8 cellular contexts compared by ENCODE assay signal in genomic region chrX:49071877-49072711, GRCh38. TPM values are rescaled to one million over a fixed set of nuclear protein-coding genes. Genes with fewer than 3 reads are reported as not detected.
DNase-seq lines count a peak whose midpoint lies in the region; ATAC-seq and TF ChIP-seq lines count a peak whose summit lies in the region.

No MANE protein-coding gene starts in this region.

- peaks cover 26% of the 10 kb centered on the region for H3K36me3 Mint-ChIP-seq in CD8-positive, alpha-beta T cell

- H3K9ac ChIP-seq in liver (ENCODE audit: low read depth in 1 of 2, low read length in 2 of 2), result no peak overlapping the region

- no peak overlapping the region for H3K27ac ChIP-seq in liver (ENCODE audit: low read depth in 1 of 2, low read length in 2 of 2)
- no peak overlapping the region for H3K27ac ChIP-seq in CD8-positive, alpha-beta T cell (ENCODE audit: low read depth, low read length)

- no peak for TF ChIP-seq CTCF in liver (IDR thresholded peaks at IDR 0.05; ENCODE audit: low read depth, low read length, missing input control)
- TF ChIP-seq CTCF in CD8-positive, alpha-beta T cell (IDR thresholded peaks at IDR 0.05), result no peak

- peaks cover 3 to 13% (median 5%) of the 10 kb centered on the region in 4 donors for H3K36me3 ChIP-seq in liver (ENCODE audit: control insufficient read depth in 4 of 4, insufficient read depth in 3 of 4, low read depth in 1 of 4, low read length in 3 of 4)
- no peaks in the 10 kb centered on the region for H3K36me3 ChIP-seq in CD8-positive, alpha-beta T cell (ENCODE audit: insufficient read depth, low read length)

- H3K4me1 ChIP-seq in liver (ENCODE audit: control insufficient read depth in 4 of 4, insufficient read depth in 4 of 4, low read length in 3 of 4), result peaks cover 3 to 17% (median 8%) of the 10 kb centered on the region in 4 donors
- peaks cover 13% of the 10 kb centered on the region for H3K4me1 ChIP-seq in CD8-positive, alpha-beta T cell (ENCODE audit: insufficient read depth, low read length)

- H3K9me3 Mint-ChIP-seq in CD8-positive, alpha-beta T cell, result no peaks in the 10 kb centered on the region

- ATAC-seq in GM21515 (IDR thresholded peaks at IDR 0.05; ENCODE audit: unreplicated experiment), result no peak
- no peak for ATAC-seq in CD8-positive, alpha-beta T cell

- POLR2A ChIA-PET in CD8-positive, alpha-beta T cell (lab: Charles Lee), result no interaction called here

- H3K27ac Mint-ChIP-seq in CD8-positive, alpha-beta T cell, result no peak overlapping the region

- WGBS in liver, result 27% methylated on average over 63 of the region's 63 CpGs

- CTCF ChIA-PET in CD8-positive, alpha-beta T cell (lab: Charles Lee), result no interaction called here

- peaks cover 13% of the 10 kb centered on the region for H3K4me1 Mint-ChIP-seq in CD8-positive, alpha-beta T cell (ENCODE audit: low read depth)

- no peaks in the 10 kb centered on the region for H3K27me3 Mint-ChIP-seq in CD8-positive, alpha-beta T cell (ENCODE audit: low read depth)

- intact Hi-C loops in CD8-positive, alpha-beta T cell (cut with DNase I, micrococcal nuclease), result loop anchor here in 1 of 2 experiments (10.0 kb wide), 1 partner anchor 177 kb away; the partner anchor contains the start of genes PQBP1 and TIMM17B

- no peaks in the 10 kb centered on the region for H3K27me3 ChIP-seq in liver (ENCODE audit: control insufficient read depth in 4 of 4, insufficient read depth in 4 of 4, low read length in 3 of 4)
- H3K27me3 ChIP-seq in CD8-positive, alpha-beta T cell (ENCODE audit: insufficient read depth, low read length), result no peaks in the 10 kb centered on the region

- peak; percentile 20 for DNase-seq in NCI-H1105 (lab: John Stamatoyannopoulos, UW)
- peak; percentile 20 for DNase-seq in dermis blood vessel endothelial cell
- DNase-seq in superior temporal gyrus (ENCODE audit: extremely low spot score), result peak; percentile 51
- no peak for DNase-seq in germinal center (ENCODE audit: low spot score)
- DNase-seq in H4 (ENCODE audit: low spot score), result no peak
- DNase-seq in CD8-positive, alpha-beta T cell, result no peak

- peak overlapping the region in 2 of 3 donors; percentile 8 to 20 for H3K4me3 ChIP-seq in liver (ENCODE audit: low read depth in 1 of 3, low read length in 3 of 3)
- H3K4me3 ChIP-seq in CD8-positive, alpha-beta T cell (ENCODE audit: low read depth, low read length), result no peak overlapping the region

- no peak overlapping the region for H3K4me3 Mint-ChIP-seq in CD8-positive, alpha-beta T cell

- H3K9me3 ChIP-seq in liver (ENCODE audit: control insufficient read depth in 4 of 4, low read length in 3 of 4), result no peaks in the 10 kb centered on the region
- no peaks in the 10 kb centered on the region for H3K9me3 ChIP-seq in CD8-positive, alpha-beta T cell (ENCODE audit: low read length)

- TF ChIP-seq RAD21 in liver (IDR thresholded peaks at IDR 0.05), result no peak

TF ChIP-seq in liver, 16 proteins besides CTCF, POLR2A, EP300 and RAD21:
- no peak for TF ChIP-seq EGR1 (IDR thresholded peaks at IDR 0.05; ENCODE audit: low read depth in 2 of 2)
- no peak for TF ChIP-seq HNF4A (conservative IDR thresholded peaks at IDR 0.05)
- TF ChIP-seq HNF4G (IDR thresholded peaks at IDR 0.05), result no peak
- TF ChIP-seq NR2F2 (IDR thresholded peaks at IDR 0.05), result no peak
- no peak for TF ChIP-seq FOXA2 (IDR thresholded peaks at IDR 0.05)
- TF ChIP-seq TAF1 (conservative IDR thresholded peaks at IDR 0.05), result no peak
- no peak for TF ChIP-seq YY1 (IDR thresholded peaks at IDR 0.05)
- no peak for TF ChIP-seq REST (IDR thresholded peaks at IDR 0.05)
- TF ChIP-seq RXRA (IDR thresholded peaks at IDR 0.05), result no peak
- no peak for TF ChIP-seq GABPA (IDR thresholded peaks at IDR 0.05 in 1 of 2, conservative IDR thresholded peaks at IDR 0.05 in 1 of 2)
- no peak for TF ChIP-seq MAX (IDR thresholded peaks at IDR 0.05)
- no peak for TF ChIP-seq SP1 (IDR thresholded peaks at IDR 0.05)

RNA-seq across cellular contexts. Expression of gene PRAF2, which starts 1.7 kb away (rescaled TPM):
- total RNA-seq in dermis blood vessel endothelial cell (2.7 and 5.5 TPM in 2 replicates), liver (1 to 10 TPM; 1.4 to 2.1 TPM)
- 1 to 10 TPM; 5.7 to 8.2 TPM for polyA plus RNA-seq in liver
- total RNA-seq in H4 (2014; rRNA removed; shearing (Covaris generic)), result 12.5 and 18.2 TPM in 2 replicates
- 10 to 100 TPM; 16.7 to 17.5 TPM for total RNA-seq in CD8-positive, alpha-beta T cell

RNA-seq across cellular contexts. Expression of gene WDR45, which starts 7.6 kb away (rescaled TPM):
- total RNA-seq in dermis blood vessel endothelial cell (26.2 and 27.9 TPM in 2 replicates), liver (10 to 100 TPM; 28.0 to 47.9 TPM)
- 10 to 100 TPM; 51.2 to 60.7 TPM for polyA plus RNA-seq in liver
- total RNA-seq in H4 (2014; rRNA removed; shearing (Covaris generic)), result 50.0 and 57.6 TPM in 2 replicates
- total RNA-seq in CD8-positive, alpha-beta T cell, result 10 to 100 TPM; 54.4 to 58.2 TPM

RNA-seq across cellular contexts. Expression of gene CCDC120, which starts 13.3 kb away (rescaled TPM):
- total RNA-seq in dermis blood vessel endothelial cell, result 0.85 and 1.4 TPM in 2 replicates
- total RNA-seq in liver, result 1 to 10 TPM; 1.0 to 1.9 TPM
- 1 to 10 TPM; 1.3 to 3.4 TPM for polyA plus RNA-seq in liver
- 0.08 and 0.31 TPM in 2 replicates for total RNA-seq in H4 (2014; rRNA removed; shearing (Covaris generic))
- total RNA-seq in CD8-positive, alpha-beta T cell, result 10 to 100 TPM; 13.0 to 18.0 TPM

RNA-seq across cellular contexts. Expression of gene TFE3, which starts 28.9 kb away (rescaled TPM):
- total RNA-seq in dermis blood vessel endothelial cell (22.8 and 32.2 TPM in 2 replicates), liver (10 to 100 TPM in 1 of 2 donors, 1 to 10 TPM in 1; 9.5 to 17.1 TPM)
- polyA plus RNA-seq in liver, result 10 to 100 TPM in 1 of 2 donors, 1 to 10 TPM in 1; 8.6 to 22.4 TPM
- total RNA-seq in H4 (2014; rRNA removed; shearing (Covaris generic)), result 23.7 and 47.1 TPM in 2 replicates
- total RNA-seq in CD8-positive, alpha-beta T cell, result 10 to 100 TPM; 35.7 to 39.7 TPM

RNA-seq across cellular contexts. Expression of gene GPKOW, which starts 51.4 kb away (rescaled TPM):
- total RNA-seq in dermis blood vessel endothelial cell (24.5 and 27.2 TPM in 2 replicates), liver (10 to 100 TPM in 1 of 2 donors, 1 to 10 TPM in 1; 9.5 to 13.8 TPM)
- polyA plus RNA-seq in liver, result 10 to 100 TPM in 1 of 2 donors, 1 to 10 TPM in 1; 7.7 to 12.0 TPM
- 18.1 and 24.6 TPM in 2 replicates for total RNA-seq in H4 (2014; rRNA removed; shearing (Covaris generic))
- total RNA-seq in CD8-positive, alpha-beta T cell, result 10 to 100 TPM; 10.9 to 12.6 TPM

Comparison
In these comparisons a context has a peak if more than half of its experiments do, and no peak if none do; other contexts are left out.
1. DNase-seq: peak in NCI-H1105 (single experiment), dermis blood vessel endothelial cell (single experiment) and superior temporal gyrus (single experiment); none in germinal center (single experiment), H4 (single experiment) and CD8-positive, alpha-beta T cell (0 of 7).